17 cellular contexts compared by ENCODE assay signal in the genomic region with DNA sequence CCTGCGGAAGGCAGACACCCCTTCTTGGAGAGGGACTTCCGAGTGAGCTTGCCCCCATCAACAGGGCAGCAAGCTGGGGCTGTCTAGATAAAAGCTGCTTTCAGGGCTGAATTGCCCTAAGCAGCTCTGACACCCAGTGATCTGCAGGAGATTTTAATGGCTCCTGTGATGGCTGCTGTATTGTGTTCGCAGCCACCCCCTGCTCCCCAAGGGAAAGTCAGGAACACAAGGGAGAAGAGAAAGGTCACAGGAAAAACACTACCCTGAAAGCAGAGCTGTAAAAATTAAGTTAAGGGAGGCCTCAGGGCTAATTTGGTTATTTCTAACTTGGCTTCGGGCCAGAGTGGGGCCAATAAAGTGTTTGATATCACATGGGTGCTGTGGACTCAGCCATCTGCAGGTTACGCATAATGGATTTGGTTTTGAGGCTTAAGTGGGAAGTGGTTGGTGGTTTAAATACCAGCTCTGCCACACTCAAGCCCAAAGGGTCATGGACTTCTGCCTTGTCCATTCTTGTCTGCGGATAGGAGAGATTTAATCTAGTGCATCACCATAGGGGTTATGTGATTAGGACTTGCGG.
DNase-seq lines count a peak whose midpoint lies in the region; ATAC-seq and TF ChIP-seq lines count a peak whose summit lies in the region.
"Had no signal": no experiment of that assay in that cellular context is flagged by ENCODE, and none has a peak within 500 bp of the region (broad histone marks: within the 10 kb centered on the region; RNA-seq: fewer than 3 reads in every experiment).

No MANE protein-coding gene starts in this region.

- TF ChIP-seq CTCF in hepatocyte (IDR thresholded peaks at IDR 0.05; ENCODE audit: poor library complexity) = no peak

- no peak overlapping the region for H3K4me3 ChIP-seq in hepatocyte
- H3K4me3 ChIP-seq: dorsolateral prefrontal cortex, esophagus muscularis mucosa, HAP-1, heart left ventricle, right lobe of liver, tibial artery had no signal

- DNase-seq in NCI-H1417 (lab: John Stamatoyannopoulos, UW) = peak; percentile 61 to 91 (median 66)
- no peak for DNase-seq in NCI-H1417 treated with DMSO at 0.1 percent for 48 hours (lab: John Stamatoyannopoulos, UW)
- peak; percentile 22 for DNase-seq in NCI-H1092 treated with DMSO at 0.1 percent for 48 hours (lab: John Stamatoyannopoulos, UW)
- DNase-seq in NCI-H82 (lab: John Stamatoyannopoulos, UW) = peak; percentile 88
- DNase-seq in myocyte (ENCODE audit: low read depth) = peak; percentile 74
- no peak for DNase-seq in hepatocyte (ENCODE audit: low spot score)
- DNase-seq in LoVo (ENCODE audit: low spot score) = no peak
- DNase-seq: 8988T; activated CD4-positive, alpha-beta T cell treated with anti-CD3 and anti-CD28 coated beads for 1 hour; dorsolateral prefrontal cortex; heart left ventricle; right lobe of liver; stimulated activated CD4-positive, alpha-beta T cell treated with anti-CD3 and anti-CD28 coated beads, Interleukin-4, amount 100 ng/mL, for 4 hours had no signal

- H3K27ac ChIP-seq in hepatocyte = no peak overlapping the region
- H3K27ac ChIP-seq: dorsolateral prefrontal cortex, esophagus muscularis mucosa, heart left ventricle, right lobe of liver, tibial artery had no signal

- WGBS in hepatocyte (ENCODE audit: low lambda C conversion rate, missing lambda C conversion rate) = 75% methylated on average over 7 of the region's 7 CpGs

- H3K4me2 ChIP-seq in hepatocyte = no peak overlapping the region

- no peaks in the 10 kb centered on the region for H3K27me3 ChIP-seq in hepatocyte
- H3K27me3 ChIP-seq: esophagus muscularis mucosa, right lobe of liver had no signal

- H4K20me1 ChIP-seq in hepatocyte (ENCODE audit: insufficient read depth, poor library complexity, severe bottlenecking) = no peaks in the 10 kb centered on the region

- H3K4me1 ChIP-seq in hepatocyte (ENCODE audit: insufficient read depth) = no peaks in the 10 kb centered on the region
- H3K4me1 ChIP-seq: esophagus muscularis mucosa, HAP-1, heart left ventricle, right lobe of liver, tibial artery had no signal

- H3K9me3 ChIP-seq in hepatocyte (ENCODE audit: low read depth) = no peaks in the 10 kb centered on the region
- H3K9me3 ChIP-seq: HAP-1, heart left ventricle, right lobe of liver, tibial artery had no signal

- H3K9me2 ChIP-seq in hepatocyte (replicated peaks; ENCODE audit: insufficient read depth) = no peaks in the 10 kb centered on the region

- no peak for ATAC-seq in HG03108 (IDR thresholded peaks at IDR 0.05; ENCODE audit: unreplicated experiment)
- ATAC-seq: heart left ventricle, right lobe of liver had no signal

- H2AFZ ChIP-seq in hepatocyte = no peak overlapping the region

- H3K79me2 ChIP-seq in hepatocyte = no peaks in the 10 kb centered on the region

- no peaks in the 10 kb centered on the region for H3K36me3 ChIP-seq in hepatocyte (replicated peaks; ENCODE audit: insufficient read depth, low read depth)
- H3K36me3 ChIP-seq: esophagus muscularis mucosa, HAP-1, heart left ventricle, right lobe of liver, tibial artery had no signal

Comparison
In these comparisons a context has a peak if more than half of its experiments do, and no peak if none do; other contexts are left out.
1. DNase-seq: peak in NCI-H1417 (3 of 3), NCI-H1092 treated with DMSO at 0.1 percent for 48 hours (single experiment), NCI-H82 (single experiment) and myocyte (single experiment); none in NCI-H1417 treated with DMSO at 0.1 percent for 48 hours (single experiment), hepatocyte (single experiment) and LoVo (single experiment).